In the genomic region with DNA sequence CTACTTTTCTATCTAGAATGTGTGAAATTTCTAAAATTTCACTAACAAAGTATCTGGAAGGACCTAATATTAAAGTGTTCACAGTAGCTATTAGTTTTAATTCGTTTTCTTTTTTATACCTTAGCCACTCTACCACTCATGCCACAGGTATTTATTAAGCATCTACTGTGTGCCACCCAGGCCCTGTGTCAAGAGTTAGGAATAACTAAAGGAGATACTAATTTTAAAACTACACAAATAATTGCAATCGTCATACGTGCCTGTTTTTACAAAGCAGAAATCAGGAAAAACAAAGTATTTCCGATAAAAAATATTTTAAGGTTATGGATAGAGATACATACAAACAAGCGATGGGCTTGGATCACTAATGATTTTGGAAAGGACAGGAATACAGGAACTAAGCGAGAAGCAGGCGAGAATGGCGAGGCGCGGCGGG, we compare ENCODE assay signal across 8 cellular contexts. TPM values are rescaled to one million over a fixed set of nuclear protein-coding genes. Genes with fewer than 3 reads are reported as not detected.
DNase-seq lines count a peak whose midpoint lies in the region; ATAC-seq and TF ChIP-seq lines count a peak whose summit lies in the region.

No MANE protein-coding gene starts in this region.

- peak overlapping the region; percentile 35 for H3K4me3 ChIP-seq in CD4-positive, CD25-positive, alpha-beta regulatory T cell (ENCODE audit: low read depth, low read length)
- H3K4me3 ChIP-seq in OCI-LY3 (ENCODE audit: low read length) (peak overlapping the region; percentile 92), endocrine pancreas (ENCODE audit: control insufficient read depth, insufficient read depth, low read length) (peak overlapping the region; percentile 66), neuron (ENCODE audit: low read length) (peak overlapping the region; percentile 92)

- H3K79me2 ChIP-seq in OCI-LY3 (ENCODE audit: low read length) = peaks cover 45% of the 10 kb centered on the region

- TF ChIP-seq CTCF in OCI-LY3 (IDR thresholded peaks at IDR 0.05; ENCODE audit: low read depth, low read length) = no peak

- H3K27ac Mint-ChIP-seq in CD4-positive, CD25-positive, alpha-beta regulatory T cell = peak overlapping the region in 2 of 3 donors; percentile 49 to 71

- H3K4me2 ChIP-seq in OCI-LY3 (ENCODE audit: low read length) = peak overlapping the region; percentile 84

- no peaks in the 10 kb centered on the region for H3K27me3 Mint-ChIP-seq in CD4-positive, CD25-positive, alpha-beta regulatory T cell

- peak overlapping the region; percentile 73 for H3K27ac ChIP-seq in CD4-positive, CD25-positive, alpha-beta regulatory T cell (ENCODE audit: insufficient read depth, low read length, poor library complexity, severe bottlenecking)
- peak overlapping the region; percentile 34 for H3K27ac ChIP-seq in OCI-LY3 (ENCODE audit: low read length)

- H3K4me1 Mint-ChIP-seq in CD4-positive, CD25-positive, alpha-beta regulatory T cell = peaks cover 11 to 53% (median 24%) of the 10 kb centered on the region in 4 donors

- H3K9me3 Mint-ChIP-seq in CD4-positive, CD25-positive, alpha-beta regulatory T cell = no peaks in the 10 kb centered on the region

- H2AFZ ChIP-seq in OCI-LY3 (ENCODE audit: low read depth, low read length) (peak overlapping the region; percentile 81), neuron (ENCODE audit: low read depth, low read length) (peak overlapping the region; percentile 79)

- H3K9ac ChIP-seq in OCI-LY3 (ENCODE audit: low read length) = peak overlapping the region; percentile 98
- no peak overlapping the region for H3K9ac ChIP-seq in endocrine pancreas (ENCODE audit: control insufficient read depth, insufficient read depth, low read length)

- H3K36me3 Mint-ChIP-seq in CD4-positive, CD25-positive, alpha-beta regulatory T cell = peaks cover 2% of the 10 kb centered on the region

- peaks cover under 1% of the 10 kb centered on the region for H3K36me3 ChIP-seq in CD4-positive, CD25-positive, alpha-beta regulatory T cell (ENCODE audit: control insufficient read depth, insufficient read depth, low read length)
- H3K36me3 ChIP-seq in OCI-LY3 (replicated peaks; ENCODE audit: low read depth, low read length) = peaks cover 32% of the 10 kb centered on the region
- no peaks in the 10 kb centered on the region for H3K36me3 ChIP-seq in endocrine pancreas (ENCODE audit: control insufficient read depth, insufficient read depth, low read length)
- no peaks in the 10 kb centered on the region for H3K36me3 ChIP-seq in neuron (ENCODE audit: insufficient read depth, low read length)

- H3K4me1 ChIP-seq in CD4-positive, CD25-positive, alpha-beta regulatory T cell (ENCODE audit: control insufficient read depth, insufficient read depth, low read length, poor library complexity, severe bottlenecking) = peaks cover 26% of the 10 kb centered on the region
- H3K4me1 ChIP-seq in OCI-LY3 (ENCODE audit: low read length) = peaks cover 36% of the 10 kb centered on the region
- no peaks in the 10 kb centered on the region for H3K4me1 ChIP-seq in endocrine pancreas (ENCODE audit: control insufficient read depth, insufficient read depth, low read length)
- H3K4me1 ChIP-seq in neuron (ENCODE audit: insufficient read depth, low read length) = no peaks in the 10 kb centered on the region

- no peak for ATAC-seq in CD4-positive, CD25-positive, alpha-beta regulatory T cell (ENCODE audit: low read depth in 2 of 2)
- ATAC-seq in GM21528 (IDR thresholded peaks at IDR 0.05; ENCODE audit: low FRiP score, unreplicated experiment) = no peak

- peak overlapping the region; percentile 85 to 98 (median 92) for H3K4me3 Mint-ChIP-seq in CD4-positive, CD25-positive, alpha-beta regulatory T cell

- no peaks in the 10 kb centered on the region for H3K9me3 ChIP-seq in CD4-positive, CD25-positive, alpha-beta regulatory T cell (ENCODE audit: control insufficient read depth in 2 of 2, low read length in 2 of 2)
- H3K9me3 ChIP-seq in OCI-LY3 (ENCODE audit: insufficient read depth, low read length) (no peaks in the 10 kb centered on the region), endocrine pancreas (ENCODE audit: control insufficient read depth, low read length) (no peaks in the 10 kb centered on the region), neuron (ENCODE audit: low read length) (no peaks in the 10 kb centered on the region)

- H3K27me3 ChIP-seq in CD4-positive, CD25-positive, alpha-beta regulatory T cell (ENCODE audit: control insufficient read depth, insufficient read depth, low read length) = no peaks in the 10 kb centered on the region
- no peaks in the 10 kb centered on the region for H3K27me3 ChIP-seq in OCI-LY3 (ENCODE audit: low read depth, low read length)
- no peaks in the 10 kb centered on the region for H3K27me3 ChIP-seq in endocrine pancreas (ENCODE audit: control insufficient read depth, insufficient read depth, low read length)
- no peaks in the 10 kb centered on the region for H3K27me3 ChIP-seq in neuron (ENCODE audit: insufficient read depth, low read length)

- DNase-seq in CD4-positive, CD25-positive, alpha-beta regulatory T cell = no peak
- DNase-seq in NCI-H526 treated with DMSO at 0.1 percent for 48 hours (lab: John Stamatoyannopoulos, UW) (no peak), NCI-H2029 treated with DMSO at 0.1 percent for 48 hours (lab: John Stamatoyannopoulos, UW) (no peak), NCI-H774 (lab: John Stamatoyannopoulos, UW) (no peak)

- H4K20me1 ChIP-seq in OCI-LY3 (ENCODE audit: insufficient read depth, low read length) = peaks cover 34% of the 10 kb centered on the region

RNA-seq across cellular contexts. Expression of a gene that starts 0.5 kb away (rescaled TPM):
- total RNA-seq in CD4-positive, CD25-positive, alpha-beta regulatory T cell = 20.1 TPM
- polyA plus RNA-seq in CD4-positive, CD25-positive, alpha-beta regulatory T cell = 1 to 10 TPM; 2.7 to 4.0 (median 3.2) TPM

RNA-seq across cellular contexts. Expression of a gene that starts 43.3 kb away (rescaled TPM):
- total RNA-seq in CD4-positive, CD25-positive, alpha-beta regulatory T cell = 3.5 TPM
- 1 to 10 TPM in 1 of 4 donors, under 1 TPM in 3; 0.60 to 1.3 (median 0.73) TPM for polyA plus RNA-seq in CD4-positive, CD25-positive, alpha-beta regulatory T cell

Comparison
In these comparisons a context has a peak if more than half of its experiments do, and no peak if none do; other contexts are left out.
1. H3K4me3 ChIP-seq: peak in every context shown above with its lines; median percentile 92 in OCI-LY3; 92 in neuron; 66 in endocrine pancreas; 35 in CD4-positive, CD25-positive, alpha-beta regulatory T cell.